ENCODE assay signal across 14 cellular contexts in the genomic region with DNA sequence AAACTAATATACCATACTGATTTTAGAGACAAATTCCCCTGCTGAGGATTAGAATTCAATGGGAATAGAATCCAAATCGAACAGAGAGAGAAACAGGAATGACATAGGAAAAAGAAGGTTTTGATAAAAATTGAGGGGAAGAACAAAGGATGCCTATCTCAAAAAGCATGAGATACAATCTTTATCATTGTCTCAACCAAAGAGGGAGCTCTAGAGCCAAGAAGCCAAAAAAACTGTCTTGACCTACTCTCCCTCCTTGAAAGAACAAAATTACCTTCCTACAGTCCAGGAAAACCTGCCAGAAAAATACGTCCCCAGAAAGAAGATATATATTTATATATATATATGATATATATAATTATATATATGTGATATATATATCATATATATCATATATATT. TPM values are rescaled to one million over a fixed set of nuclear protein-coding genes. Genes with fewer than 3 reads are reported as not detected.
DNase-seq lines count a peak whose midpoint lies in the region; ATAC-seq and TF ChIP-seq lines count a peak whose summit lies in the region.
"Had no signal": no experiment of that assay in that cellular context is flagged by ENCODE, and none has a peak within 500 bp of the region (broad histone marks: within the 10 kb centered on the region; RNA-seq: fewer than 3 reads in every experiment).

No MANE protein-coding gene starts in this region.

- no peak overlapping the region for H3K27ac Mint-ChIP-seq in activated CD8-positive, alpha-beta T cell treated with anti-CD3 and anti-CD28 coated beads for 36 hours
- no peak overlapping the region for H3K27ac Mint-ChIP-seq in activated CD8-positive, alpha-beta T cell treated with anti-CD3 and anti-CD28 coated beads, Interleukin-2, amount 10 ng/mL, durations not matched to agents 7 days and 5 days
- H3K27ac Mint-ChIP-seq in osteocyte (ENCODE audit: unreplicated experiment) = no peak overlapping the region
- H3K27ac Mint-ChIP-seq: naive B cell had no signal

- H3K36me3 Mint-ChIP-seq in activated CD8-positive, alpha-beta T cell treated with anti-CD3 and anti-CD28 coated beads for 36 hours (ENCODE audit: low read depth) = no peaks in the 10 kb centered on the region
- H3K36me3 Mint-ChIP-seq in activated CD8-positive, alpha-beta T cell treated with anti-CD3 and anti-CD28 coated beads, Interleukin-2, amount 10 ng/mL, durations not matched to agents 7 days and 5 days (ENCODE audit: low read depth) = no peaks in the 10 kb centered on the region
- H3K36me3 Mint-ChIP-seq in osteocyte (ENCODE audit: unreplicated experiment) = no peaks in the 10 kb centered on the region
- H3K36me3 Mint-ChIP-seq: naive B cell had no signal

- no peak overlapping the region for H3K27ac ChIP-seq in VCaP
- H3K27ac ChIP-seq: tibial nerve had no signal

- DNase-seq in activated CD8-positive, alpha-beta T cell treated with anti-CD3 and anti-CD28 coated beads for 36 hours = no peak
- no peak for DNase-seq in activated CD8-positive, alpha-beta T cell treated with anti-CD3 and anti-CD28 coated beads, Interleukin-2, amount 10 ng/mL, durations not matched to agents 7 days and 5 days
- no peak for DNase-seq in osteocyte (ENCODE audit: extremely low spot score, unreplicated experiment)
- DNase-seq in NOMO-1 treated with DMSO at 0.1 percent for 48 hours (lab: John Stamatoyannopoulos, UW; ENCODE audit: unreplicated experiment) = no peak
- no peak for DNase-seq in posterior cingulate gyrus
- DNase-seq: activated CD4-positive, alpha-beta T cell treated with anti-CD3 and anti-CD28 coated beads for 1 hour; DMS53; naive B cell; SHP77 had no signal

- intact Hi-C loops in activated CD8-positive, alpha-beta T cell treated with anti-CD3 and anti-CD28 coated beads for 36 hours (cut with micrococcal nuclease) = no loop called here
- intact Hi-C loops in posterior cingulate gyrus (cut with DNase I) = no loop called here

- peaks cover 5% of the 10 kb centered on the region for H3K27me3 Mint-ChIP-seq in activated CD8-positive, alpha-beta T cell treated with anti-CD3 and anti-CD28 coated beads for 36 hours
- H3K27me3 Mint-ChIP-seq in activated CD8-positive, alpha-beta T cell treated with anti-CD3 and anti-CD28 coated beads, Interleukin-2, amount 10 ng/mL, durations not matched to agents 7 days and 5 days (ENCODE audit: low read depth) = peaks cover 14% of the 10 kb centered on the region
- peaks cover 4% of the 10 kb centered on the region for H3K27me3 Mint-ChIP-seq in osteocyte (ENCODE audit: unreplicated experiment)
- H3K27me3 Mint-ChIP-seq: central memory CD8-positive, alpha-beta T cell had no signal

- peak; percentile 7 for TF ChIP-seq CTCF in activated CD8-positive, alpha-beta T cell treated with anti-CD3 and anti-CD28 coated beads for 36 hours (IDR thresholded peaks at IDR 0.05)
- TF ChIP-seq CTCF in VCaP (conservative IDR thresholded peaks at IDR 0.05) = 0 out of 2 replicates have a peak, but pooled peaks have one; percentile 12
- TF ChIP-seq CTCF in osteocyte (IDR thresholded peaks at IDR 0.05) = peak; percentile 27

- POLR2A ChIA-PET in activated CD8-positive, alpha-beta T cell treated with anti-CD3 and anti-CD28 coated beads for 36 hours (lab: Charles Lee) = no interaction called here
- POLR2A ChIA-PET in activated CD8-positive, alpha-beta T cell treated with anti-CD3 and anti-CD28 coated beads, Interleukin-2, amount 10 ng/mL, durations not matched to agents 7 days and 5 days (lab: Charles Lee) = no interaction called here

- peaks cover 7% of the 10 kb centered on the region for H3K4me1 Mint-ChIP-seq in activated CD8-positive, alpha-beta T cell treated with anti-CD3 and anti-CD28 coated beads for 36 hours (ENCODE audit: low read depth)
- peaks cover 12% of the 10 kb centered on the region for H3K4me1 Mint-ChIP-seq in activated CD8-positive, alpha-beta T cell treated with anti-CD3 and anti-CD28 coated beads, Interleukin-2, amount 10 ng/mL, durations not matched to agents 7 days and 5 days (ENCODE audit: low read depth)
- peaks cover under 1% of the 10 kb centered on the region for H3K4me1 Mint-ChIP-seq in osteocyte (ENCODE audit: unreplicated experiment)
- H3K4me1 Mint-ChIP-seq: central memory CD8-positive, alpha-beta T cell had no signal

- CTCF ChIA-PET in activated CD8-positive, alpha-beta T cell treated with anti-CD3 and anti-CD28 coated beads for 36 hours (lab: Charles Lee) = interaction anchor here (0.6 to 0.7 kb wide), 2 partner anchors 22 to 32 kb away, joined by 3 read pairs; no protein-coding TSS in a partner anchor
- CTCF ChIA-PET in activated CD8-positive, alpha-beta T cell treated with anti-CD3 and anti-CD28 coated beads, Interleukin-2, amount 10 ng/mL, durations not matched to agents 7 days and 5 days (lab: Charles Lee) = interaction anchor here (0.8 to 1.2 kb wide), 5 partner anchors 16 to 415 kb away, joined by 3 to 8 read pairs (median 3); partner anchors contain the start of gene MIR17HG

- H3K4me3 Mint-ChIP-seq in activated CD8-positive, alpha-beta T cell treated with anti-CD3 and anti-CD28 coated beads for 36 hours = no peak overlapping the region
- no peak overlapping the region for H3K4me3 Mint-ChIP-seq in activated CD8-positive, alpha-beta T cell treated with anti-CD3 and anti-CD28 coated beads, Interleukin-2, amount 10 ng/mL, durations not matched to agents 7 days and 5 days
- no peak overlapping the region for H3K4me3 Mint-ChIP-seq in osteocyte (ENCODE audit: unreplicated experiment)
- H3K4me3 Mint-ChIP-seq: central memory CD8-positive, alpha-beta T cell; naive B cell had no signal

- peak; percentile 57 for ATAC-seq in activated CD8-positive, alpha-beta T cell treated with anti-CD3 and anti-CD28 coated beads for 36 hours
- no peak for ATAC-seq in activated CD8-positive, alpha-beta T cell treated with anti-CD3 and anti-CD28 coated beads, Interleukin-2, amount 10 ng/mL, durations not matched to agents 7 days and 5 days
- peak; percentile 33 for ATAC-seq in HG03342 (IDR thresholded peaks at IDR 0.05; ENCODE audit: unreplicated experiment)
- no peak for ATAC-seq in GM21576 (IDR thresholded peaks at IDR 0.05; ENCODE audit: unreplicated experiment)

- no peaks in the 10 kb centered on the region for H3K9me3 Mint-ChIP-seq in activated CD8-positive, alpha-beta T cell treated with anti-CD3 and anti-CD28 coated beads for 36 hours
- H3K9me3 Mint-ChIP-seq in activated CD8-positive, alpha-beta T cell treated with anti-CD3 and anti-CD28 coated beads, Interleukin-2, amount 10 ng/mL, durations not matched to agents 7 days and 5 days (ENCODE audit: insufficient read depth) = no peaks in the 10 kb centered on the region
- no peaks in the 10 kb centered on the region for H3K9me3 Mint-ChIP-seq in osteocyte (ENCODE audit: unreplicated experiment)
- H3K9me3 Mint-ChIP-seq: central memory CD8-positive, alpha-beta T cell had no signal

RNA-seq across cellular contexts. Expression of gene MIR17HG, which starts 39.2 kb away (rescaled TPM):
- total RNA-seq in activated CD8-positive, alpha-beta T cell treated with anti-CD3 and anti-CD28 coated beads for 36 hours = 10 to 100 TPM; 20.3 to 21.3 TPM
- total RNA-seq in activated CD8-positive, alpha-beta T cell treated with anti-CD3 and anti-CD28 coated beads, Interleukin-2, amount 10 ng/mL, durations not matched to agents 7 days and 5 days = 1 to 10 TPM; 8.1 to 9.9 TPM
- total RNA-seq in osteocyte = 2.4 and 3.1 TPM in 2 replicates

Comparison
In these comparisons a context has a peak if more than half of its experiments do, and no peak if none do; other contexts are left out.
1. ATAC-seq: peak in activated CD8-positive, alpha-beta T cell treated with anti-CD3 and anti-CD28 coated beads for 36 hours (single experiment) and HG03342 (single experiment); none in activated CD8-positive, alpha-beta T cell treated with anti-CD3 and anti-CD28 coated beads, Interleukin-2, amount 10 ng/mL, durations not matched to agents 7 days and 5 days (single experiment) and GM21576 (single experiment).
2. Peak in every context shown above with its lines, with median percentiles within 50 percentile points of each other: CTCF ChIP-seq.